In genomic region chr16:47888142-47888541, GRCh38 we compare ENCODE assay signal across 1 cellular context.
TF ChIP-seq lines count a peak whose summit lies in the region.

No MANE protein-coding gene starts in this region.

TF ChIP-seq in HepG2, 621 proteins besides CTCF, POLR2A, EP300 and RAD21 (continued from another document and continues in another):
- TF ChIP-seq, protein P1, sequence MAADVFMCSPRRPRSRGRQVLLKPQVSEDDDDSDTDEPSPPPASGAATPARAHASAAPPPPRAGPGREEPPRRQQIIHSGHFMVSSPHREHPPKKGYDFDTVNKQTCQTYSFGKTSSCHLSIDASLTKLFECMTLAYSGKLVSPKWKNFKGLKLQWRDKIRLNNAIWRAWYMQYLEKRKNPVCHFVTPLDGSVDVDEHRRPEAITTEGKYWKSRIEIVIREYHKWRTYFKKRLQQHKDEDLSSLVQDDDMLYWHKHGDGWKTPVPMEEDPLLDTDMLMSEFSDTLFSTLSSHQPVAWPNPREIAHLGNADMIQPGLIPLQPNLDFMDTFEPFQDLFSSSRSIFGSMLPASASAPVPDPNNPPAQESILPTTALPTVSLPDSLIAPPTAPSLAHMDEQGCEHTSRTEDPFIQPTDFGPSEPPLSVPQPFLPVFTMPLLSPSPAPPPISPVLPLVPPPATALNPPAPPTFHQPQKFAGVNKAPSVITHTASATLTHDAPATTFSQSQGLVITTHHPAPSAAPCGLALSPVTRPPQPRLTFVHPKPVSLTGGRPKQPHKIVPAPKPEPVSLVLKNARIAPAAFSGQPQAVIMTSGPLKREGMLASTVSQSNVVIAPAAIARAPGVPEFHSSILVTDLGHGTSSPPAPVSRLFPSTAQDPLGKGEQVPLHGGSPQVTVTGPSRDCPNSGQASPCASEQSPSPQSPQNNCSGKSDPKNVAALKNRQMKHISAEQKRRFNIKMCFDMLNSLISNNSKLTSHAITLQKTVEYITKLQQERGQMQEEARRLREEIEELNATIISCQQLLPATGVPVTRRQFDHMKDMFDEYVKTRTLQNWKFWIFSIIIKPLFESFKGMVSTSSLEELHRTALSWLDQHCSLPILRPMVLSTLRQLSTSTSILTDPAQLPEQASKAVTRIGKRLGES (CRISPR knock-in tag; IDR thresholded peaks at IDR 0.05; ENCODE audit: borderline replicate concordance): peak; percentile 91
- TF ChIP-seq, protein P2, sequence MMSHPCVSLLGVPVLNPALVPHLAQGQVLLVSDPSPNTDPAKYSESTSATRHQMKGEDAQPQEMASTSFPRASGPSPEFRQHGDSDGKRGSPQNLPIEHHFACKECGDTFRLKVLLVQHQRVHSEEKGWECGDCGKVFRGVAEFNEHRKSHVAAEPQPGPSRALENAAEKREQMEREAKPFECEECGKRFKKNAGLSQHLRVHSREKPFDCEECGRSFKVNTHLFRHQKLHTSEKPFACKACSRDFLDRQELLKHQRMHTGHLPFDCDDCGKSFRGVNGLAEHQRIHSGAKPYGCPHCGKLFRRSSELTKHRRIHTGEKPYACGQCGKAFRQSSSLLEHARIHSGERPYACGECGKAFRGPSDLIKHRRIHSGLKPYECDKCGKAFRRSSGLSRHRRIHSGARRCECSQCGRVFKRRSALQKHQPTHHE (CRISPR knock-in tag; IDR thresholded peaks at IDR 0.05; ENCODE audit: borderline replicate concordance): no peak
- TF ChIP-seq, protein P3, sequence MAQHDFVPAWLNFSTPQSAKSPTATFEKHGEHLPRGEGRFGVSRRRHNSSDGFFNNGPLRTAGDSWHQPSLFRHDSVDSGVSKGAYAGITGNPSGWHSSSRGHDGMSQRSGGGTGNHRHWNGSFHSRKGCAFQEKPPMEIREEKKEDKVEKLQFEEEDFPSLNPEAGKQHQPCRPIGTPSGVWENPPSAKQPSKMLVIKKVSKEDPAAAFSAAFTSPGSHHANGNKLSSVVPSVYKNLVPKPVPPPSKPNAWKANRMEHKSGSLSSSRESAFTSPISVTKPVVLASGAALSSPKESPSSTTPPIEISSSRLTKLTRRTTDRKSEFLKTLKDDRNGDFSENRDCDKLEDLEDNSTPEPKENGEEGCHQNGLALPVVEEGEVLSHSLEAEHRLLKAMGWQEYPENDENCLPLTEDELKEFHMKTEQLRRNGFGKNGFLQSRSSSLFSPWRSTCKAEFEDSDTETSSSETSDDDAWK (CRISPR knock-in tag; IDR thresholded peaks at IDR 0.05): no peak
- TF ChIP-seq GZF1 (CRISPR knock-in tag; IDR thresholded peaks at IDR 0.05) (no peak), PHF5A (CRISPR knock-in tag; IDR thresholded peaks at IDR 0.05; ENCODE audit: low read depth, unreplicated experiment) (no peak), ARID2 (CRISPR knock-in tag; IDR thresholded peaks at IDR 0.05; ENCODE audit: borderline replicate concordance) (peak; percentile 37; the same call in 1 of the 2 replicates), ZFYVE20 (CRISPR knock-in tag; IDR thresholded peaks at IDR 0.05; ENCODE audit: borderline replicate concordance, low read depth) (no peak), RBM39 (IDR thresholded peaks at IDR 0.05; ENCODE audit: low read depth, low read length, poor library complexity, severe bottlenecking) (no peak), ZNF510 (CRISPR knock-in tag; IDR thresholded peaks at IDR 0.05; ENCODE audit: low read depth) (no peak), SOX5 (CRISPR knock-in tag; IDR thresholded peaks at IDR 0.05; ENCODE audit: borderline replicate concordance) (peak; percentile 44; the same call in 1 of the 2 replicates), ISX (CRISPR knock-in tag; conservative IDR thresholded peaks at IDR 0.05) (no peak), ZNF569 (CRISPR knock-in tag; IDR thresholded peaks at IDR 0.05; ENCODE audit: borderline replicate concordance) (no peak), PRDM15 (CRISPR knock-in tag; IDR thresholded peaks at IDR 0.05) (no peak), ZNF430 (CRISPR knock-in tag; IDR thresholded peaks at IDR 0.05) (no peak), ZFP36L2 (CRISPR knock-in tag; IDR thresholded peaks at IDR 0.05) (no peak), GLI4 (CRISPR knock-in tag; IDR thresholded peaks at IDR 0.05; ENCODE audit: borderline replicate concordance) (0 out of 2 replicates have a peak, but pooled peaks have one; percentile 27), ZFP82 (CRISPR knock-in tag; IDR thresholded peaks at IDR 0.05; ENCODE audit: borderline replicate concordance) (no peak), TCF7L2 (IDR thresholded peaks at IDR 0.05; ENCODE audit: low read depth, low read length) (no peak), JUND (CRISPR knock-in tag; IDR thresholded peaks at IDR 0.05) (peak; percentile 56; the same call in 1 of the 2 replicates), HNRNPL (IDR thresholded peaks at IDR 0.05; ENCODE audit: low read depth, low read length) (no peak), ELK4 (CRISPR knock-in tag; IDR thresholded peaks at IDR 0.05; ENCODE audit: borderline replicate concordance) (no peak), MYPOP (CRISPR knock-in tag; IDR thresholded peaks at IDR 0.05) (no peak), SMYD3 (CRISPR knock-in tag; IDR thresholded peaks at IDR 0.05) (no peak), FOXP4 (CRISPR knock-in tag; IDR thresholded peaks at IDR 0.05) (no peak), NFIC (IDR thresholded peaks at IDR 0.05; ENCODE audit: low read length) (no peak), ZNF770 (CRISPR knock-in tag; IDR thresholded peaks at IDR 0.05) (0 out of 2 replicates have a peak, but pooled peaks have one; percentile 7), PBX2 (CRISPR knock-in tag; IDR thresholded peaks at IDR 0.05) (no peak), HNF4A (CRISPR knock-in tag; IDR thresholded peaks at IDR 0.05) (peak; percentile 25; the same call in 1 of the 2 replicates), ZNF556 (CRISPR knock-in tag; IDR thresholded peaks at IDR 0.05; ENCODE audit: borderline replicate concordance) (no peak), SRF (IDR thresholded peaks at IDR 0.05; ENCODE audit: low read depth, low read length) (no peak), ZNF709 (CRISPR knock-in tag; IDR thresholded peaks at IDR 0.05) (no peak), TP53 (CRISPR knock-in tag; conservative IDR thresholded peaks at IDR 0.05) (no peak)
- TF ChIP-seq, protein P4, sequence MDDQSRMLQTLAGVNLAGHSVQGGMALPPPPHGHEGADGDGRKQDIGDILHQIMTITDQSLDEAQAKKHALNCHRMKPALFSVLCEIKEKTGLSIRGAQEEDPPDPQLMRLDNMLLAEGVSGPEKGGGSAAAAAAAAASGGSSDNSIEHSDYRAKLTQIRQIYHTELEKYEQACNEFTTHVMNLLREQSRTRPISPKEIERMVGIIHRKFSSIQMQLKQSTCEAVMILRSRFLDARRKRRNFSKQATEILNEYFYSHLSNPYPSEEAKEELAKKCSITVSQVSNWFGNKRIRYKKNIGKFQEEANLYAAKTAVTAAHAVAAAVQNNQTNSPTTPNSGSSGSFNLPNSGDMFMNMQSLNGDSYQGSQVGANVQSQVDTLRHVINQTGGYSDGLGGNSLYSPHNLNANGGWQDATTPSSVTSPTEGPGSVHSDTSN (CRISPR knock-in tag; IDR thresholded peaks at IDR 0.05; ENCODE audit: borderline replicate concordance): no peak
